12 cellular contexts compared by ENCODE assay signal in the genomic region with DNA sequence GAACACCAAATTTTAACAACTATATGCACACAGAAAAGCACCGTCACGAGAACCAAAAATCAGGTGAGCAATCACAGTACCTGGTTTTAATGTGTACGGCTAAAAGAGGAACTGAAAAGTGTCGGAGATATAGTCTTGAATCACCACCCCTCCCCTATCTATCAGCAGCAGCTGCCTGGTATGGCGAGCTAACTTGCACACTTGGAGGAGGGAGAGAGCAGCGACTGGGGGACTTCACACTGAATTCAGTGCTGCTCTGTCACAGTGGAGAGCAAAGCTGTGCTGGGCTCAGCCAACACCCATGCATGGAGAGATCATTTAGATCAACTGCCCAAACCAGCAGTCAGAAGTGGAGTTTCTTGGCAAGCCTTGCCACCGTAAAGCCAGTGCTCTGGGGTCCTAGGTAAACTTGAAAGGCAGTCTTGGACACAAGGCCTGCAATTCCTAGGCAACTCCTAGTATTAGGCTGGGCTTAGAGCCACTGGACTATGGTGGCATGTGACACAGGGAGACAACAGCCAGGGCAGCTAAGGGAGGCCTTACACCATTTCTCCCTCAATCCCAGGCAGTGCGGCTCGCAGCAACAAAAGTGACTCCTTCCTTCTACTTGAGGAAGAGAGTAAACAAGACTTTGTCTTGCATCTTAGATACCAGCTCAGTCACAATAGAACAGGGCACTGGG.
DNase-seq lines count a peak whose midpoint lies in the region; ATAC-seq lines count a peak whose summit lies in the region.
"Had no signal": no experiment of that assay in that cellular context is flagged by ENCODE, and none has a peak within 500 bp of the region (broad histone marks: within the 10 kb centered on the region; RNA-seq: fewer than 3 reads in every experiment).

No MANE protein-coding gene starts in this region.

- DNase-seq in pons (ENCODE audit: low spot score), result peak; percentile 38
- DNase-seq in activated naive CD4-positive, alpha-beta T cell treated with anti-CD3 and anti-CD28 coated beads, Interleukin-2, amount 50 U/mL, for 72 hours (ENCODE audit: low spot score in 2 of 2), result no peak
- no peak for DNase-seq in ecto neural progenitor cell (ENCODE audit: low spot score)
- no peak for DNase-seq in COR-L47 (lab: John Stamatoyannopoulos, UW)
- DNase-seq in superior temporal gyrus (ENCODE audit: extremely low spot score), result no peak
- DNase-seq: activated T-cell treated with anti-CD3 and anti-CD28 coated beads, Interleukin-2, amount 50 U/mL, for 72 hours; effector memory CD4-positive, alpha-beta T cell; NCI-H1105; SK-N-SH had no signal

- H3K27ac Mint-ChIP-seq in activated naive CD4-positive, alpha-beta T cell treated with anti-CD3 and anti-CD28 coated beads, Interleukin-2, amount 50 U/mL, for 72 hours, result no peak overlapping the region

- ATAC-seq in GM19035 (IDR thresholded peaks at IDR 0.05; ENCODE audit: unreplicated experiment) (peak; percentile 99), HG02571 (IDR thresholded peaks at IDR 0.05; ENCODE audit: unreplicated experiment) (peak; percentile 98), HG03469 (IDR thresholded peaks at IDR 0.05; ENCODE audit: unreplicated experiment) (peak; percentile 99)
- ATAC-seq in activated naive CD4-positive, alpha-beta T cell treated with anti-CD3 and anti-CD28 coated beads, Interleukin-2, amount 50 U/mL, for 72 hours, result no peak
- ATAC-seq: activated T-cell treated with anti-CD3 and anti-CD28 coated beads, Interleukin-2, amount 50 U/mL, for 72 hours had no signal

- H3K9me3 Mint-ChIP-seq in activated naive CD4-positive, alpha-beta T cell treated with anti-CD3 and anti-CD28 coated beads, Interleukin-2, amount 50 U/mL, for 72 hours, result peaks cover 0 to 6% of the 10 kb centered on the region in 2 donors

- peaks cover 44 to 56% of the 10 kb centered on the region in 2 donors for H3K36me3 Mint-ChIP-seq in activated naive CD4-positive, alpha-beta T cell treated with anti-CD3 and anti-CD28 coated beads, Interleukin-2, amount 50 U/mL, for 72 hours

Comparison
In these comparisons a context has a peak if more than half of its experiments do, and no peak if none do; other contexts are left out.
1. ATAC-seq: peak in GM19035 (single experiment), HG02571 (single experiment) and HG03469 (single experiment); none in activated naive CD4-positive, alpha-beta T cell treated with anti-CD3 and anti-CD28 coated beads, Interleukin-2, amount 50 U/mL, for 72 hours (0 of 2).